ENCODE assay signal across 9 cellular contexts in the genomic region with DNA sequence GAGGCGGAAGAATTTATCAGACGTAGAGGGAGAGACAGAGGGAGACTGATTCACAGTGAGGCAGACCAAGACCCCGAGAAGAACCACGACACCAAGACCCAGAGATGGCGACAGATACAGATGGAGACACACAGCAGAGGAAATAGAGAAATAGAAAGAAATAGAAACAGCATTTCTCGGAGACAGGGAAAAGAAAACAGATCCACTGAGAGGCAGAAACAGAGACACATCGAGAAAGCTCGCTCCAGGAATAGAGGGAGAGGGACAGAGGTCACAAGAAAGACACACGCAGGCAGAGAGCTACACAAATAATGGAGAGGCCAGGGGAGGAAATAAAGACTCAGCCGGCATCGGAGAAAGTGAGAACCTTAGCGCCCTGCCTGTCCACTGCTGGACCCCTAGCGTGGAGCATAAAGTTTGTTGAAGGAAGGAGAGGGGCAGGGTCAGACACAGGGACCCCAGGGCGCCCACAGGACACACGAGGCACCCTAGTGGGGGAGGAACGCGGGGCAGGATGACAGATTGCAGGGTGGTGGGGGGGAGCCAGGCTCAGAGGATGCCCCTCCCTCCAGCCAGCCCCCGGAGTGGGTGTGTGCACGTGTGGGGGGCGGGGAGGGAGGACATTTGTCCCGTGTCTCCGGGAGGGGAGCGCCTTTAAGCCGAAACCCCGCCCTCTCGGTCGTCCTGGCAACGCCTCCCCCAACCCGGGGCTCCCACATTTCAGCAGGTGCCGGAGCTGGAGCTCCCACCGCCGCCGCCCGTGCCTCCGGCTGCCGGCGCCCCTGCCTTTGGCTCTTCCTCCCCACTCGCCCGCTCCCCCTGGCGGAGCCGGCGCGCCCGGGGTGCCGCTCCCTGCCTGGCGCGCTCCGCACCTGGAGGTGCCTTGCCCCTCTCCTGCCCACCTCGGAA. TPM values are rescaled to one million over a fixed set of nuclear protein-coding genes. Genes with fewer than 3 reads are reported as not detected.
DNase-seq lines count a peak whose midpoint lies in the region; ATAC-seq lines count a peak whose summit lies in the region.
"Had no signal": no experiment of that assay in that cellular context is flagged by ENCODE, and none has a peak within 500 bp of the region (broad histone marks: within the 10 kb centered on the region; RNA-seq: fewer than 3 reads in every experiment).

TSS of gene PRKCG (plus strand) at position 716 of the 909 bp plus-strand sequence. CDS start 298 bp downstream, outside the sequence.

- H3K36me3 ChIP-seq in ES-I3 (ENCODE audit: insufficient read depth, low read length): no peaks in the 10 kb centered on the region

- DNase-seq in NCI-H526 treated with DMSO at 0.1 percent for 48 hours (lab: John Stamatoyannopoulos, UW) (peak; percentile 84), glomerular visceral epithelial cell (ENCODE audit: extremely low spot score) (peak; percentile 64), posterior cingulate gyrus (peak in 8 of 10 donors; percentile 44 to 94 (median 68)), AG08395 (ENCODE audit: low spot score) (no peak)
- DNase-seq in activated T-helper 1 cell treated with anti-CD3 and anti-CD28 coated beads, Interleukin-12 subunit alpha, Interleukin-12 subunit beta, Interleukin-2, Interleukin-4 antibody, amounts not matched to agents 30 ng/mL and 10 ng/mL and 1 ng/mL, durations not matched to agents 14 hours and 24 hours and 36 hours (ENCODE audit: low spot score): peak; percentile 54

- H3K27me3 Mint-ChIP-seq in activated T-helper 1 cell treated with anti-CD3 and anti-CD28 coated beads, Interleukin-12 subunit alpha, Interleukin-12 subunit beta, Interleukin-2, Interleukin-4 antibody, amounts not matched to agents 30 ng/mL and 10 ng/mL and 1 ng/mL, durations not matched to agents 14 hours and 24 hours and 36 hours (ENCODE audit: insufficient read depth): peaks cover 24% of the 10 kb centered on the region

- no peaks in the 10 kb centered on the region for H3K9me3 Mint-ChIP-seq in activated T-helper 1 cell treated with anti-CD3 and anti-CD28 coated beads, Interleukin-12 subunit alpha, Interleukin-12 subunit beta, Interleukin-2, Interleukin-4 antibody, amounts not matched to agents 30 ng/mL and 10 ng/mL and 1 ng/mL, durations not matched to agents 14 hours and 24 hours and 36 hours

- no peak within 1 kb of the TSS for H3K27ac Mint-ChIP-seq in activated T-helper 1 cell treated with anti-CD3 and anti-CD28 coated beads, Interleukin-12 subunit alpha, Interleukin-12 subunit beta, Interleukin-2, Interleukin-4 antibody, amounts not matched to agents 30 ng/mL and 10 ng/mL and 1 ng/mL, durations not matched to agents 14 hours and 24 hours and 36 hours

- H3K4me3 Mint-ChIP-seq in activated T-helper 1 cell treated with anti-CD3 and anti-CD28 coated beads, Interleukin-12 subunit alpha, Interleukin-12 subunit beta, Interleukin-2, Interleukin-4 antibody, amounts not matched to agents 30 ng/mL and 10 ng/mL and 1 ng/mL, durations not matched to agents 14 hours and 24 hours and 36 hours: peak within 1 kb of the TSS; percentile 50

- intact Hi-C loops in activated T-helper 1 cell treated with anti-CD3 and anti-CD28 coated beads, Interleukin-12 subunit alpha, Interleukin-12 subunit beta, Interleukin-2, Interleukin-4 antibody, amounts not matched to agents 30 ng/mL and 10 ng/mL and 1 ng/mL, durations not matched to agents 14 hours and 24 hours and 36 hours (cut with micrococcal nuclease): loop anchor here (1.0 to 2.0 kb wide), 2 partner anchors 29 to 39 kb away; no protein-coding TSS in a partner anchor
- intact Hi-C loops in posterior cingulate gyrus (cut with DNase I): no loop called here

- peaks cover 22% of the 10 kb centered on the region for H3K4me1 Mint-ChIP-seq in activated T-helper 1 cell treated with anti-CD3 and anti-CD28 coated beads, Interleukin-12 subunit alpha, Interleukin-12 subunit beta, Interleukin-2, Interleukin-4 antibody, amounts not matched to agents 30 ng/mL and 10 ng/mL and 1 ng/mL, durations not matched to agents 14 hours and 24 hours and 36 hours (ENCODE audit: low read depth)

- H3K9ac ChIP-seq in ES-I3 (ENCODE audit: low read depth, low read length): peak within 1 kb of the TSS; percentile 55

- peaks cover 14% of the 10 kb centered on the region for H3K4me1 ChIP-seq in ES-I3 (ENCODE audit: insufficient read depth, low read length)

- peaks cover 8% of the 10 kb centered on the region for H3K36me3 Mint-ChIP-seq in activated T-helper 1 cell treated with anti-CD3 and anti-CD28 coated beads, Interleukin-12 subunit alpha, Interleukin-12 subunit beta, Interleukin-2, Interleukin-4 antibody, amounts not matched to agents 30 ng/mL and 10 ng/mL and 1 ng/mL, durations not matched to agents 14 hours and 24 hours and 36 hours (ENCODE audit: low read depth)

- no peak for ATAC-seq in HG03108 (IDR thresholded peaks at IDR 0.05; ENCODE audit: unreplicated experiment)
- ATAC-seq in GM18498 (IDR thresholded peaks at IDR 0.05; ENCODE audit: unreplicated experiment): no peak

- H3K9me3 ChIP-seq in ES-I3 (ENCODE audit: control insufficient read depth, insufficient read depth, low read length): no peaks in the 10 kb centered on the region

RNA-seq across cellular contexts. Expression of gene PRKCG, which starts in this region (rescaled TPM):
- total RNA-seq in activated T-helper 1 cell treated with anti-CD3 and anti-CD28 coated beads, Interleukin-12 subunit alpha, Interleukin-12 subunit beta, Interleukin-2, Interleukin-4 antibody, amounts not matched to agents 30 ng/mL and 10 ng/mL and 1 ng/mL, durations not matched to agents 14 hours and 24 hours and 36 hours: not detected in 2 replicates
- total RNA-seq: RPMI7951 had no signal

Comparison
In these comparisons a context has a peak if more than half of its experiments do, and no peak if none do; other contexts are left out.
1. Peak in DNase-seq in activated T-helper 1 cell treated with anti-CD3 and anti-CD28 coated beads, Interleukin-12 subunit alpha, Interleukin-12 subunit beta, Interleukin-2, Interleukin-4 antibody, amounts not matched to agents 30 ng/mL and 10 ng/mL and 1 ng/mL, durations not matched to agents 14 hours and 24 hours and 36 hours; RNA of the gene not detected or under 1 TPM.